ENCODE assay signal across 8 cellular contexts in the genomic region with DNA sequence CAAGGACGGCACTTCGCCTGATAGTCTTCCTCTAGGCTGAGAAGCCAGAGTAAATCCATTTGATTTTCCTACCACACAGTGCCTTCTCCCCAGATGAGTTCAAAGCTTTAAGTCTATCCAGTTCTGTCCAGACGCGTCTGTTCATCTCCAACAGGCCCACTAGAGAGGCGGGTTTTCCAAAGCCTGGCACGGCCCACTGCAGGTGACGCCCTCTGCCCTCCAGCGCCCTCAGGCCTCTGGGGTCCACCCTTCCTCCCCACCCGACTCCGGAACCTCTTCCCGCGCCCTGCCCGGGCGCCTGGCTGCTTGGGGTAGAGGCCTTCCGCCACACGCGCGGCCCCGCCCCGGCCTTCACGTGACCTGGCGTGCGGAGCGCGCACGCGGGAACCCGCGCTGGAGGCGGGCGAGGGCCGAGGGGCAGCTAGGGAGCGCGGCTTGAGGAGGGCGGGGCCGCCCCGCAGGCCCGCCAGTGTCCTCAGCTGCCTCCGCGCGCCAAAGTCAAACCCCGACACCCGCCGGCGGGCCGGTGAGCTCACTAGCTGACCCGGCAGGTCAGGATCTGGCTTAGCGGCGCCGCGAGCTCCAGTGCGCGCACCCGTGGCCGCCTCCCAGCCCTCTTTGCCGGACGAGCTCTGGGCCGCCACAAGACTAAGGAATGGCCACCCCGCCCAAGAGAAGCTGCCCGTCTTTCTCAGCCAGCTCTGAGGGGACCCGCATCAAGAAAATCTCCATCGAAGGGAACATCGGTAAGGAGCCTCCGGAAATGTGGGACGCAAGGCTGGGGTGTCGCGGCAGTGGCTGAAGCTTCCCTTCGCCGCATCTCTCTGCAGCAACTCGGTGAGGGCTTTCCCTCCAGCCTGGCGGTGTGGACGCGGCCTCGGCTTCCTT. TPM values are rescaled to one million over a fixed set of nuclear protein-coding genes. Genes with fewer than 3 reads are reported as not detected.
A peak's percentile ranks its signal among the peaks of the same experiment; 100 is the strongest.
DNase-seq lines count a peak whose midpoint lies in the region; ATAC-seq, FAIRE-seq and TF ChIP-seq lines count a peak whose summit lies in the region.

A gene (plus strand): TSS at position 469 of the 888 bp plus-strand sequence. CDS start 187 bp downstream, at position 656.

- H3K4me1 ChIP-seq in mammary epithelial cell (ENCODE audit: insufficient read depth, low read length): peaks cover 7% of the 10 kb centered on the region
- H3K4me1 ChIP-seq in small intestine (ENCODE audit: control insufficient read depth in 2 of 2, insufficient read depth in 1 of 2, low read depth in 1 of 2, low read length in 1 of 2): peaks cover 0 to 6% of the 10 kb centered on the region in 2 donors

- peak; percentile 82 for ATAC-seq in GM18868 (IDR thresholded peaks at IDR 0.05; ENCODE audit: unreplicated experiment)
- peak; percentile 72 for ATAC-seq in HG03103 (IDR thresholded peaks at IDR 0.05; ENCODE audit: low read depth, unreplicated experiment)

- FAIRE-seq in small intestine (lab: Jason Lieb, UNC): no peak

- H3K9ac ChIP-seq in mammary epithelial cell (ENCODE audit: insufficient read depth, low read length): peak within 1 kb of the TSS; percentile 76

- H3K9me3 ChIP-seq in WERI-Rb-1 (ENCODE audit: severe bottlenecking): no peaks in the 10 kb centered on the region
- H3K9me3 ChIP-seq in mammary epithelial cell (replicated peaks; ENCODE audit: insufficient read depth, low read length): no peaks in the 10 kb centered on the region
- no peaks in the 10 kb centered on the region for H3K9me3 ChIP-seq in small intestine (ENCODE audit: control insufficient read depth, low read depth)

- DNase-seq in ACHN: peak; percentile 90
- peak; percentile 86 for DNase-seq in NCI-H2196 (lab: John Stamatoyannopoulos, UW; ENCODE audit: unreplicated experiment)
- DNase-seq in WERI-Rb-1: peak; percentile 96
- DNase-seq in mammary epithelial cell: peak; percentile 91
- DNase-seq in iPS-NIHi11 (ENCODE audit: low spot score): peak; percentile 97
- DNase-seq in small intestine: peak; percentile 94

- peak within 1 kb of the TSS; percentile 74 for H3K4me3 ChIP-seq in WERI-Rb-1 (ENCODE audit: low read depth, low read length)
- H3K4me3 ChIP-seq in mammary epithelial cell (replicated peaks in 1 of 3; ENCODE audit: insufficient read depth in 1 of 3, low read depth in 2 of 3, low read length in 3 of 3): peak within 1 kb of the TSS; percentile 81 to 95 (median 91)
- peak within 1 kb of the TSS; percentile 62 to 72 for H3K4me3 ChIP-seq in small intestine (ENCODE audit: low read depth in 1 of 2, low read length in 2 of 2)

- H4K20me1 ChIP-seq in mammary epithelial cell (ENCODE audit: insufficient read depth, low read length): no peaks in the 10 kb centered on the region

- no TSS peak for BruUV-seq in mammary epithelial cell (replicated peaks; lab: Mats Ljungman, UMichigan)

- intact Hi-C loops in mammary epithelial cell (cut with micrococcal nuclease): loop anchor here (1.0 kb wide), 2 partner anchors 91 to 153 kb away; a partner anchor contains a TSS

- peaks cover 42% of the 10 kb centered on the region for H3K79me2 ChIP-seq in mammary epithelial cell (ENCODE audit: insufficient read depth, low read length)

- dilution Hi-C loops in mammary epithelial cell (cut with HindIII; ENCODE audit: low sequenced_read_pairs): no loop called here

- CTCF ChIA-PET in mammary epithelial cell (lab: Charles Lee; ENCODE audit: low non-redundant PET): interaction anchor here (0.5 to 0.7 kb wide), 3 partner anchors 114 to 1333 kb away, joined by 3 to 5 read pairs (median 4); no protein-coding TSS in a partner anchor

- peak within 1 kb of the TSS; percentile 100 for H2AFZ ChIP-seq in mammary epithelial cell (ENCODE audit: low read depth, low read length)

- H3K27me3 ChIP-seq in WERI-Rb-1 (ENCODE audit: insufficient read depth, low read depth, severe bottlenecking): no peaks in the 10 kb centered on the region
- no peaks in the 10 kb centered on the region for H3K27me3 ChIP-seq in mammary epithelial cell (ENCODE audit: insufficient read depth, low read length)
- no peaks in the 10 kb centered on the region for H3K27me3 ChIP-seq in small intestine (ENCODE audit: control insufficient read depth in 2 of 2, insufficient read depth in 2 of 2, low read length in 2 of 2)

- H3K36me3 ChIP-seq in WERI-Rb-1 (peaks cover 22% of the 10 kb centered on the region), mammary epithelial cell (ENCODE audit: insufficient read depth, low read length) (no peaks in the 10 kb centered on the region), small intestine (ENCODE audit: control insufficient read depth in 2 of 2, insufficient read depth in 2 of 2, low read length in 2 of 2) (no peaks in the 10 kb centered on the region)

- H3K27ac ChIP-seq in WERI-Rb-1 (peak within 1 kb of the TSS; percentile 91), mammary epithelial cell (ENCODE audit: insufficient read depth, low read depth, low read length) (peak within 1 kb of the TSS; percentile 76), small intestine (ENCODE audit: low read depth in 1 of 2, low read length in 1 of 2) (peak within 1 kb of the TSS; percentile 83 to 93)

- TF ChIP-seq CTCF in WERI-Rb-1 (IDR thresholded peaks at IDR 0.05; ENCODE audit: low read depth, low read length): no peak
- no peak for TF ChIP-seq CTCF in mammary epithelial cell (conservative IDR thresholded peaks at IDR 0.05 in 1 of 2, IDR thresholded peaks at IDR 0.05 in 1 of 2; ENCODE audit: extremely low read depth in 1 of 2, insufficient read depth in 1 of 2, low read depth in 1 of 2, low read length in 2 of 2)

- 2% methylated on average over 12 of the region's 74 CpGs for WGBS in mammary epithelial cell (ENCODE audit: low coverage, missing lambda C conversion rate)
- WGBS in small intestine, 3 donors: 0 to 1% (median 0%) methylated on average over 62 to 74 of the region's 74 CpGs

- peak within 1 kb of the TSS; percentile 84 for H3K4me2 ChIP-seq in mammary epithelial cell (ENCODE audit: insufficient read depth, low read depth, low read length)

- in situ Hi-C loops in ACHN (cut with HindIII; ENCODE audit: low pct_ligation_motif_present, low pct_unique_long_range_greater_than_20kb, low sequenced_read_pairs) (no loop called here), mammary epithelial cell (cut with MboI; ENCODE audit: low sequenced_read_pairs in 2 of 2) (loop anchor here in 1 of 2 donors (25.0 kb wide), 1 partner anchor 306 kb away; a partner anchor contains a TSS)

RNA-seq across cellular contexts. Expression of the gene that starts here (rescaled TPM):
- 10 to 100 TPM; 10.0 to 16.0 TPM for total RNA-seq in mammary epithelial cell
- polyA plus RNA-seq in mammary epithelial cell: 7.9 TPM
- polyA minus RNA-seq in mammary epithelial cell: 7.8 TPM
- 10 to 100 TPM in 1 of 3 donors, 1 to 10 TPM in 2; 7.4 to 17.6 (median 9.2) TPM for polyA plus RNA-seq in small intestine

Comparison
In these comparisons a context has a peak if more than half of its experiments do, and no peak if none do; other contexts are left out.
1. Peak in every context shown above with its lines: DNase-seq, ATAC-seq, H3K4me3 ChIP-seq and H3K27ac ChIP-seq.